15 cellular contexts compared by ENCODE assay signal in genomic region chr5:181044662-181045305, GRCh38. TPM values are rescaled to one million over a fixed set of nuclear protein-coding genes. Genes with fewer than 3 reads are reported as not detected.
A peak's percentile ranks its signal among the peaks of the same experiment; 100 is the strongest.
DNase-seq lines count a peak whose midpoint lies in the region; ATAC-seq and TF ChIP-seq lines count a peak whose summit lies in the region.
"Had no signal": no experiment of that assay in that cellular context is flagged by ENCODE, and none has a peak within 500 bp of the region (broad histone marks: within the 10 kb centered on the region; RNA-seq: fewer than 3 reads in every experiment).

No MANE protein-coding gene starts in this region.

- H3K79me2 ChIP-seq in neural progenitor cell (ENCODE audit: low read depth): no peaks in the 10 kb centered on the region

- peaks cover 4% of the 10 kb centered on the region for H3K4me1 Mint-ChIP-seq in neural progenitor cell

- no peaks in the 10 kb centered on the region for H3K36me3 Mint-ChIP-seq in neural progenitor cell

- TF ChIP-seq POLR2A in vagina (IDR thresholded peaks at IDR 0.05) (no peak), prostate gland (IDR thresholded peaks at IDR 0.05) (no peak)

- H3K27me3 ChIP-seq in neural progenitor cell (peaks cover 97% of the 10 kb centered on the region), vagina (no peaks in the 10 kb centered on the region), prostate gland (replicated peaks; ENCODE audit: insufficient read depth) (peaks cover 9% of the 10 kb centered on the region)

- no peak overlapping the region for H3K27ac ChIP-seq in neural progenitor cell
- no peak overlapping the region for H3K27ac ChIP-seq in vagina
- no peak overlapping the region for H3K27ac ChIP-seq in prostate gland

- H3K36me3 ChIP-seq in neural progenitor cell: no peaks in the 10 kb centered on the region
- no peaks in the 10 kb centered on the region for H3K36me3 ChIP-seq in vagina
- H3K36me3 ChIP-seq in prostate gland: no peaks in the 10 kb centered on the region

- no peaks in the 10 kb centered on the region for H3K9me3 ChIP-seq in neural progenitor cell (ENCODE audit: low read depth)
- no peaks in the 10 kb centered on the region for H3K9me3 ChIP-seq in vagina
- no peaks in the 10 kb centered on the region for H3K9me3 ChIP-seq in prostate gland

- H3K27ac Mint-ChIP-seq in neural progenitor cell: no peak overlapping the region
- H3K27ac Mint-ChIP-seq: activated T-cell treated with anti-CD3 and anti-CD28 coated beads, Interleukin-2, amount 50 U/mL, for 24 hours had no signal

- no peaks in the 10 kb centered on the region for H3F3A ChIP-seq in neural progenitor cell (ENCODE audit: low read depth)

- no peak overlapping the region for H3K9ac ChIP-seq in neural progenitor cell

- no peak overlapping the region for H3K4me3 Mint-ChIP-seq in neural progenitor cell
- H3K4me3 Mint-ChIP-seq: activated T-cell treated with anti-CD3 and anti-CD28 coated beads, Interleukin-2, amount 50 U/mL, for 24 hours had no signal

- no peak overlapping the region for H3K4me2 ChIP-seq in neural progenitor cell

- ATAC-seq in Right ventricle myocardium inferior (peak; percentile 65), esophagus mucosa (peak; percentile 43), HG03571 (IDR thresholded peaks at IDR 0.05; ENCODE audit: unreplicated experiment) (no peak)

- no peak overlapping the region for H3K4me3 ChIP-seq in neural progenitor cell
- no peak overlapping the region for H3K4me3 ChIP-seq in vagina
- no peak overlapping the region for H3K4me3 ChIP-seq in prostate gland

- H4K20me1 ChIP-seq in neural progenitor cell (ENCODE audit: low read depth): no peaks in the 10 kb centered on the region

- H3K27me3 Mint-ChIP-seq in neural progenitor cell (ENCODE audit: insufficient read depth, low read depth): peaks cover 17% of the 10 kb centered on the region

- H2AFZ ChIP-seq in neural progenitor cell (replicated peaks): peak overlapping the region; percentile 57

- WGBS in prostate gland: 43% methylated on average over 11 of the region's 11 CpGs

- no peaks in the 10 kb centered on the region for H3K4me1 ChIP-seq in neural progenitor cell
- no peaks in the 10 kb centered on the region for H3K4me1 ChIP-seq in vagina
- no peaks in the 10 kb centered on the region for H3K4me1 ChIP-seq in prostate gland (replicated peaks)

- TF ChIP-seq CTCF in neural progenitor cell (IDR thresholded peaks at IDR 0.05) (no peak), vagina (IDR thresholded peaks at IDR 0.05) (no peak), prostate gland (IDR thresholded peaks at IDR 0.05) (no peak)

- intact Hi-C loops in Right ventricle myocardium inferior (cut with DNase I) (loop anchor here (5.0 kb wide), 1 partner anchor 242 kb away; the partner anchor contains the start of gene MGAT1), cardiac septum (cut with DNase I) (loop anchor here (5.0 kb wide), 1 partner anchor 177 kb away; no protein-coding TSS in a partner anchor), vagina (cut with DNase I) (no loop called here), prostate gland (cut with DNase I) (no loop called here)

- peak; percentile 66 for DNase-seq in Right ventricle myocardium inferior (ENCODE audit: missing footprints)
- no peak for DNase-seq in cardiac septum (ENCODE audit: low spot score)
- DNase-seq in neural progenitor cell (ENCODE audit: low spot score): no peak
- DNase-seq in vagina (ENCODE audit: extremely low spot score in 2 of 2): peak; percentile 65 to 89
- no peak for DNase-seq in DMS153 (lab: John Stamatoyannopoulos, UW)
- DNase-seq in prostate gland (ENCODE audit: low spot score): no peak
- DNase-seq: ACHN; activated CD4-positive, alpha-beta T cell treated with anti-CD3 and anti-CD28 coated beads for 48 hours; activated T-cell treated with anti-CD3 and anti-CD28 coated beads, Interleukin-2, amount 50 U/mL, for 24 hours; MV-4-11; SHP77 treated with DMSO at 0.1 percent for 48 hours; stimulated activated CD4-positive, alpha-beta T cell treated with anti-CD3 and anti-CD28 coated beads, Interleukin-12 subunit alpha, Interleukin-12 subunit beta, amount 100 ng/mL, for 4 hours; T-helper 2 cell had no signal

- no peaks in the 10 kb centered on the region for H3K9me3 Mint-ChIP-seq in neural progenitor cell
- H3K9me3 Mint-ChIP-seq: activated T-cell treated with anti-CD3 and anti-CD28 coated beads, Interleukin-2, amount 50 U/mL, for 24 hours had no signal

RNA-seq across cellular contexts. Expression of gene BTNL9, which starts 4.7 kb away (rescaled TPM):
- 37.6 TPM for total RNA-seq in Right ventricle myocardium inferior
- 25.2 TPM for total RNA-seq in cardiac septum
- 2.5 TPM for total RNA-seq in esophagus mucosa
- 0.24 and 0.56 TPM in 2 replicates for total RNA-seq in neural progenitor cell (ENCODE audit: low replicate concordance)
- 34.1 TPM for total RNA-seq in vagina
- total RNA-seq in prostate gland: 10 to 100 TPM; 11.7 to 13.0 TPM

RNA-seq across cellular contexts. Expression of gene BTNL3, which starts 56.1 kb away (rescaled TPM):
- total RNA-seq in Right ventricle myocardium inferior (not detected), cardiac septum (not detected), esophagus mucosa (not detected), neural progenitor cell (ENCODE audit: low replicate concordance) (0.34 TPM in 1 of 2 replicates, not detected in the other), vagina (not detected), prostate gland (1 to 10 TPM in 1 of 2 donors, not detected in 1; 1.6 TPM)

Comparison
In these comparisons a context has a peak if more than half of its experiments do, and no peak if none do; other contexts are left out.
1. DNase-seq: peak in Right ventricle myocardium inferior (single experiment) and vagina (2 of 2); none in cardiac septum (single experiment), neural progenitor cell (single experiment), DMS153 (single experiment) and prostate gland (single experiment).
2. intact Hi-C loops: an anchor here in Right ventricle myocardium inferior (5.0 kb wide) and cardiac septum (5.0 kb wide); none called in vagina and prostate gland.